1 cellular context compared by ENCODE assay signal in the genomic region with DNA sequence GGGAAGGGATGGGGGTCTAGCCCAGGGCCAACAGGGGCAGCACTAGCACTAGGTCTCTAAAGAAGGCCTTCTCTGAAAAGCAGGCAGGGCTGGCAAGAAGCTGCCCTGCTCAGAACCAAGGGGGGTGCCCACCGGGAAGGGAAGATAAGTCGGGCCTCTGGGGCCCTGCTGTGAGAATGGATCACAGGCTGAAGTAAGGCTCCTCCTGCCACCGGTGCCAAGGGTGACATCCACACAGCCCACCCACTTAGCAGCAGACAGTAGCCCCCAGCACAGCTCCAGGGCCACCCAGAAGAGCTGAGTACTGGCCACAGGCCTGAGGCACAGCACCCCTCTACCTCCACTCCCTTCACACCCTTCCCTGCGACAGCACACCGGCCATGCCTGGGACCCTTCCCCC.
TF ChIP-seq lines count a peak whose summit lies in the region.

No MANE protein-coding gene starts in this region.

TF ChIP-seq in HepG2, 621 proteins besides CTCF, POLR2A, EP300 and RAD21:
- no peak for TF ChIP-seq ZNF713 (CRISPR knock-in tag; IDR thresholded peaks at IDR 0.05)
- no peak for TF ChIP-seq KLF9 (CRISPR knock-in tag; IDR thresholded peaks at IDR 0.05; ENCODE audit: low read depth)
- TF ChIP-seq, protein P1, sequence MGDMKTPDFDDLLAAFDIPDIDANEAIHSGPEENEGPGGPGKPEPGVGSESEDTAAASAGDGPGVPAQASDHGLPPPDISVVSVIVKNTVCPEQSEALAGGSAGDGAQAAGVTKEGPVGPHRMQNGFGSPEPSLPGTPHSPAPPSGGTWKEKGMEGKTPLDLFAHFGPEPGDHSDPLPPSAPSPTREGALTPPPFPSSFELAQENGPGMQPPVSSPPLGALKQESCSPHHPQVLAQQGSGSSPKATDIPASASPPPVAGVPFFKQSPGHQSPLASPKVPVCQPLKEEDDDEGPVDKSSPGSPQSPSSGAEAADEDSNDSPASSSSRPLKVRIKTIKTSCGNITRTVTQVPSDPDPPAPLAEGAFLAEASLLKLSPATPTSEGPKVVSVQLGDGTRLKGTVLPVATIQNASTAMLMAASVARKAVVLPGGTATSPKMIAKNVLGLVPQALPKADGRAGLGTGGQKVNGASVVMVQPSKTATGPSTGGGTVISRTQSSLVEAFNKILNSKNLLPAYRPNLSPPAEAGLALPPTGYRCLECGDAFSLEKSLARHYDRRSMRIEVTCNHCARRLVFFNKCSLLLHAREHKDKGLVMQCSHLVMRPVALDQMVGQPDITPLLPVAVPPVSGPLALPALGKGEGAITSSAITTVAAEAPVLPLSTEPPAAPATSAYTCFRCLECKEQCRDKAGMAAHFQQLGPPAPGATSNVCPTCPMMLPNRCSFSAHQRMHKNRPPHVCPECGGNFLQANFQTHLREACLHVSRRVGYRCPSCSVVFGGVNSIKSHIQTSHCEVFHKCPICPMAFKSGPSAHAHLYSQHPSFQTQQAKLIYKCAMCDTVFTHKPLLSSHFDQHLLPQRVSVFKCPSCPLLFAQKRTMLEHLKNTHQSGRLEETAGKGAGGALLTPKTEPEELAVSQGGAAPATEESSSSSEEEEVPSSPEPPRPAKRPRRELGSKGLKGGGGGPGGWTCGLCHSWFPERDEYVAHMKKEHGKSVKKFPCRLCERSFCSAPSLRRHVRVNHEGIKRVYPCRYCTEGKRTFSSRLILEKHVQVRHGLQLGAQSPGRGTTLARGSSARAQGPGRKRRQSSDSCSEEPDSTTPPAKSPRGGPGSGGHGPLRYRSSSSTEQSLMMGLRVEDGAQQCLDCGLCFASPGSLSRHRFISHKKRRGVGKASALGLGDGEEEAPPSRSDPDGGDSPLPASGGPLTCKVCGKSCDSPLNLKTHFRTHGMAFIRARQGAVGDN (CRISPR knock-in tag; IDR thresholded peaks at IDR 0.05): 0 out of 2 replicates have a peak, but pooled peaks have one; percentile 37
